Comparison of ENCODE assay signal across 8 cellular contexts in the genomic region with DNA sequence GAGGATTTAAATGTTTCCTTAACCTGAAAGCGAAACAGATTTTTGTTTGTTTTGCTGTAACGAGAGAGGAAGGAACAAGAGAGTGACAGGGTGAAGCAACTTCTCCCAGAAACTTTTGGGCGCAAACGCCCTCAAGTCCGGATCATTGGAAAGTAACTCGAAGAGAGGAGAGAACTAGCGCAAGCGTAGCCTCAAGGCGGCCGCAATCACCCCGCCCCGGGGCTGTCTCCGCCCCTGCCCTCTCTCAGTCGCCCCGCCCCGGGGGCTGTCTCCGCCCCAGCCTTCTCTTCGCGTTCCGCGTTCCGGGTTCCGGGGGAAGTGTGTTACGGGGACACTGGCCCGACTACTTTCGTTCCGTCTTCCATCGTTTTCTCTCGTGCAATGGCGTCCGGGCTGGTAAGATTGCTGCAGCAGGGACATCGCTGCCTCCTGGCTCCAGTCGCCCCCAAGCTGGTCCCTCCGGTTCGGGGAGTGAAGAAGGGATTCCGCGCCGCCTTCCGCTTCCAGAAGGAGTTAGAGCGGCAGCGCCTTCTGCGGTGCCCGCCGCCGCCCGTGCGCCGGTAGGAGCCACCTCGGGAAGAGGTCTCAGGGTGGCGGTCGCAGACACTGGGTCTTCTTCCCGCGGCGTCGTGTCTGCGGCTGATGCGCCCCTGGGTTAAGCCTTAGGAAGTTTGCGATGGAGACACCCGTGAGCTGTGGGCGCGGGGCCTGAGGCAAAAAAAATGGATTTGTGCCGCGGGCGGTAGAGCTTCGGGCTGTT. TPM values are rescaled to one million over a fixed set of nuclear protein-coding genes. Genes with fewer than 3 reads are reported as not detected.
DNase-seq lines count a peak whose midpoint lies in the region; ATAC-seq and TF ChIP-seq lines count a peak whose summit lies in the region.

TSS of gene MRPL44 (plus strand) at position 372 of the 760 bp plus-strand sequence. CDS start at position 382, 10 bp downstream.

- peaks cover 81% of the 10 kb centered on the region for H3K4me1 Mint-ChIP-seq in activated T-cell treated with anti-CD3 and anti-CD28 coated beads, Interleukin-2, amount 50 U/mL, for 24 hours (ENCODE audit: low read depth)

- peak; percentile 83 for TF ChIP-seq POLR2A in erythroblast (IDR thresholded peaks at IDR 0.05; ENCODE audit: low read length)

- H3K9me3 ChIP-seq in mucosa of rectum (ENCODE audit: control insufficient read depth in 2 of 2, low read length in 2 of 2), result no peaks in the 10 kb centered on the region

- no peaks in the 10 kb centered on the region for H3K27me3 Mint-ChIP-seq in activated T-cell treated with anti-CD3 and anti-CD28 coated beads, Interleukin-2, amount 50 U/mL, for 24 hours

- H3K9me3 Mint-ChIP-seq in activated T-cell treated with anti-CD3 and anti-CD28 coated beads, Interleukin-2, amount 50 U/mL, for 24 hours, result no peaks in the 10 kb centered on the region

- peak within 1 kb of the TSS; percentile 53 to 72 for H3K27ac ChIP-seq in mucosa of rectum (ENCODE audit: low read depth in 2 of 2, low read length in 2 of 2)

- H3K27me3 ChIP-seq in mucosa of rectum (ENCODE audit: control insufficient read depth in 2 of 2, insufficient read depth in 2 of 2, low read length in 2 of 2), result no peaks in the 10 kb centered on the region

- H3K4me3 Mint-ChIP-seq in activated T-cell treated with anti-CD3 and anti-CD28 coated beads, Interleukin-2, amount 50 U/mL, for 24 hours, result peak within 1 kb of the TSS; percentile 97

- DNase-seq in DMS153 (lab: John Stamatoyannopoulos, UW), result peak; percentile 83
- DNase-seq in KBM-7, result peak; percentile 95
- DNase-seq in activated T-cell treated with anti-CD3 and anti-CD28 coated beads, Interleukin-2, amount 50 U/mL, for 24 hours, result peak; percentile 99
- peak; percentile 95 to 98 for DNase-seq in erythroblast (lab: John Stamatoyannopoulos, UW)
- DNase-seq in stimulated activated CD8-positive, alpha-beta memory T cell treated with anti-CD3 and anti-CD28 coated beads, Interleukin-7, amount 100 ng/mL, for 1 hour (ENCODE audit: low read depth in 2 of 2), result peak; percentile 95 to 99

- peak within 1 kb of the TSS; percentile 86 to 94 for H3K9ac ChIP-seq in mucosa of rectum (ENCODE audit: low read depth in 1 of 2, low read length in 2 of 2)

- peaks cover 7 to 11% of the 10 kb centered on the region in 2 donors for H3K36me3 ChIP-seq in mucosa of rectum (ENCODE audit: control insufficient read depth in 2 of 2, insufficient read depth in 2 of 2, low read length in 2 of 2)

- H3K4me3 ChIP-seq in mucosa of rectum (ENCODE audit: low read length in 2 of 2), result peak within 1 kb of the TSS; percentile 77 to 90

- peaks cover 22 to 23% of the 10 kb centered on the region in 2 donors for H3K4me1 ChIP-seq in mucosa of rectum (ENCODE audit: control insufficient read depth in 2 of 2, insufficient read depth in 2 of 2, low read length in 2 of 2)

- H3K36me3 Mint-ChIP-seq in activated T-cell treated with anti-CD3 and anti-CD28 coated beads, Interleukin-2, amount 50 U/mL, for 24 hours (ENCODE audit: low read depth), result peaks cover 41% of the 10 kb centered on the region

- peak; percentile 81 for ATAC-seq in GM21619 (IDR thresholded peaks at IDR 0.05; ENCODE audit: unreplicated experiment)

- in situ Hi-C loops in KBM-7 (cut with MboI; ENCODE audit: low pct_unique_long_range_greater_than_20kb, low sequenced_read_pairs), result no loop called here

- H3K27ac Mint-ChIP-seq in activated T-cell treated with anti-CD3 and anti-CD28 coated beads, Interleukin-2, amount 50 U/mL, for 24 hours, result peak within 1 kb of the TSS; percentile 96

TF ChIP-seq in PFSK-1, 5 proteins besides CTCF, POLR2A, EP300 and RAD21:
- TF ChIP-seq, protein P1, sequence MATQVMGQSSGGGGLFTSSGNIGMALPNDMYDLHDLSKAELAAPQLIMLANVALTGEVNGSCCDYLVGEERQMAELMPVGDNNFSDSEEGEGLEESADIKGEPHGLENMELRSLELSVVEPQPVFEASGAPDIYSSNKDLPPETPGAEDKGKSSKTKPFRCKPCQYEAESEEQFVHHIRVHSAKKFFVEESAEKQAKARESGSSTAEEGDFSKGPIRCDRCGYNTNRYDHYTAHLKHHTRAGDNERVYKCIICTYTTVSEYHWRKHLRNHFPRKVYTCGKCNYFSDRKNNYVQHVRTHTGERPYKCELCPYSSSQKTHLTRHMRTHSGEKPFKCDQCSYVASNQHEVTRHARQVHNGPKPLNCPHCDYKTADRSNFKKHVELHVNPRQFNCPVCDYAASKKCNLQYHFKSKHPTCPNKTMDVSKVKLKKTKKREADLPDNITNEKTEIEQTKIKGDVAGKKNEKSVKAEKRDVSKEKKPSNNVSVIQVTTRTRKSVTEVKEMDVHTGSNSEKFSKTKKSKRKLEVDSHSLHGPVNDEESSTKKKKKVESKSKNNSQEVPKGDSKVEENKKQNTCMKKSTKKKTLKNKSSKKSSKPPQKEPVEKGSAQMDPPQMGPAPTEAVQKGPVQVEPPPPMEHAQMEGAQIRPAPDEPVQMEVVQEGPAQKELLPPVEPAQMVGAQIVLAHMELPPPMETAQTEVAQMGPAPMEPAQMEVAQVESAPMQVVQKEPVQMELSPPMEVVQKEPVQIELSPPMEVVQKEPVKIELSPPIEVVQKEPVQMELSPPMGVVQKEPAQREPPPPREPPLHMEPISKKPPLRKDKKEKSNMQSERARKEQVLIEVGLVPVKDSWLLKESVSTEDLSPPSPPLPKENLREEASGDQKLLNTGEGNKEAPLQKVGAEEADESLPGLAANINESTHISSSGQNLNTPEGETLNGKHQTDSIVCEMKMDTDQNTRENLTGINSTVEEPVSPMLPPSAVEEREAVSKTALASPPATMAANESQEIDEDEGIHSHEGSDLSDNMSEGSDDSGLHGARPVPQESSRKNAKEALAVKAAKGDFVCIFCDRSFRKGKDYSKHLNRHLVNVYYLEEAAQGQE (IDR thresholded peaks at IDR 0.05; ENCODE audit: insufficient read depth in 1 of 2, low read depth in 2 of 2, low read length in 2 of 2), result 0 out of 4 replicates have a peak, but pooled peaks of 1 of the 2 experiments have one; percentile 61
- peak; percentile 85; the same call in 1 of the 2 replicates for TF ChIP-seq SIN3A (IDR thresholded peaks at IDR 0.05; ENCODE audit: borderline replicate concordance, insufficient read depth, low read length)
- peak; percentile 92 for TF ChIP-seq POLR2AphosphoS5 (IDR thresholded peaks at IDR 0.05; ENCODE audit: low read depth, low read length)
- peak; percentile 46 for TF ChIP-seq FOXP2 (optimal IDR thresholded peaks at IDR 0.05; ENCODE audit: borderline replicate concordance, extremely low read depth, extremely low read length, insufficient read depth)
- peak; percentile 98 for TF ChIP-seq TAF1 (IDR thresholded peaks at IDR 0.05; ENCODE audit: borderline replicate concordance, insufficient read depth, low read length)

RNA-seq across cellular contexts. Expression of gene MRPL44, which starts in this region (rescaled TPM):
- polyA plus RNA-seq in PFSK-1 (2012; ENCODE audit: insufficient read length, low read depth), result 14.8 TPM

Comparison
In these comparisons a context has a peak if more than half of its experiments do, and no peak if none do; other contexts are left out.
1. Peak in every context shown above with its lines: DNase-seq, ATAC-seq, H3K4me3 ChIP-seq and H3K27ac ChIP-seq.